Comparison of ENCODE assay signal across 18 cellular contexts in the genomic region with DNA sequence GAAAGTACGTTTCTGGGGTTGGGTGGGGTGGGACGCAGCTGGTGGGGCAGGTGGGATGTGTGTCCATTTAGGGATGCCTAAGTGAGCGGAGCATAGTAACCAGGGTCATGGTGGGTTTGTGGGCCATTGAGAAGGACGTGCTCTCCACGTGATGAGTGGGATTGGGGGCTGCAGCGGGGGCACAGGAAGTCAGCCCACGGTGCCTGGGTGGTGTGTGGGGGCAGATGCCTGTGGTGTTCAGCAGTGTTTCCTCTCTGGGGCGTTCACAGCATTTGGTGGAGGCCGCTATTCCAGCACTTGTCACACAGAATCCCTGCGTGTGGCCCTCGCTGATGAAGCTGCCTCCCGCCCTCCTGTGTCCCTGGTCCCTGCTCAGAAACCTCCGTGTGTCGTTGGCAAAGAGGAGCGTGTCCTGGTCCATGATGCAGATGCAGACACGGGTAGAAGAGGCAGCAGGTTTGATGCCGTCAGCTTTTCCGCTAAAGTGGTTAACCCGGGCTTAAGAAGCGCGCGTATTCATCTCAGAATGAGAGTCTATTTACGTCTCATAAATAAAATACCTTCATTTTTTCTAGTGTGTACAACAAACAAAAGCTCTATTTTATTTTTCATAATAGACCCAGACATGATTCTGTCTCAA.
"Had no signal": no experiment of that assay in that cellular context is flagged by ENCODE, and none has a peak within 500 bp of the region (broad histone marks: within the 10 kb centered on the region; RNA-seq: fewer than 3 reads in every experiment).

No MANE protein-coding gene starts in this region.

- H3K4me3 ChIP-seq: gastrocnemius medialis, lower lobe of right lung, transverse colon had no signal

- H3K27me3 ChIP-seq: neutrophil, transverse colon had no signal

- DNase-seq: activated B cell treated with CpG ODN at 0.5 μM for 24 hours; activated CD4-positive, alpha-beta T cell treated with anti-CD3 and anti-CD28 coated beads for 48 hours; activated gamma-delta T cell treated with Interleukin-2 at 50 U/mL for 16 hours; activated naive CD8-positive, alpha-beta T cell treated with anti-CD3 and anti-CD28 coated beads, Interleukin-2, amount 50 U/mL, for 24 hours; aorta; cerebellar nuclear complex; effector memory CD8-positive, alpha-beta T cell; gastrocnemius medialis; left cardiac atrium; lower lobe of right lung; midbrain; stimulated activated CD4-positive, alpha-beta T cell treated with anti-CD3 and anti-CD28 coated beads, Interleukin-2, amount 100 ng/mL, for 48 hours; stimulated activated naive CD4-positive, alpha-beta T cell; transverse colon had no signal

- H3K27ac ChIP-seq: epithelial cell of prostate, gastrocnemius medialis, lower lobe of right lung, neutrophil, transverse colon had no signal

- H3K4me1 ChIP-seq: gastrocnemius medialis, lower lobe of right lung, transverse colon had no signal

- H3K9me3 ChIP-seq: gastrocnemius medialis, lower lobe of right lung, neutrophil, transverse colon had no signal

- H3K36me3 ChIP-seq: gastrocnemius medialis, lower lobe of right lung, neutrophil, transverse colon had no signal

- H3K27me3 Mint-ChIP-seq: dendritic cell treated with granulocyte-macrophage colony-stimulating factor and Interleukin-4, amounts not matched to agents 40 ng/mL and 50 ng/mL, for 4 days had no signal

- H3K27ac Mint-ChIP-seq: activated B cell treated with CpG ODN at 0.5 μM for 24 hours; activated naive CD8-positive, alpha-beta T cell treated with anti-CD3 and anti-CD28 coated beads, Interleukin-2, amount 50 U/mL, for 24 hours; dendritic cell treated with granulocyte-macrophage colony-stimulating factor and Interleukin-4, amounts not matched to agents 40 ng/mL and 50 ng/mL, for 4 days; T-helper 2 cell treated with Interferon-gamma antibody and Interleukin-4, amounts not matched to agents 5 μg/mL and 100 μg/mL, for 36 hours had no signal

- H3K4me3 Mint-ChIP-seq: activated B cell treated with CpG ODN at 0.5 μM for 24 hours; activated naive CD8-positive, alpha-beta T cell treated with anti-CD3 and anti-CD28 coated beads, Interleukin-2, amount 50 U/mL, for 24 hours; dendritic cell treated with granulocyte-macrophage colony-stimulating factor and Interleukin-4, amounts not matched to agents 40 ng/mL and 50 ng/mL, for 4 days; effector memory CD8-positive, alpha-beta T cell; T-helper 2 cell treated with Interferon-gamma antibody and Interleukin-4, amounts not matched to agents 5 μg/mL and 100 μg/mL, for 36 hours had no signal

- H3K9me3 Mint-ChIP-seq: activated naive CD8-positive, alpha-beta T cell treated with anti-CD3 and anti-CD28 coated beads, Interleukin-2, amount 50 U/mL, for 24 hours; dendritic cell treated with granulocyte-macrophage colony-stimulating factor and Interleukin-4, amounts not matched to agents 40 ng/mL and 50 ng/mL, for 4 days; effector memory CD8-positive, alpha-beta T cell; T-helper 2 cell treated with Interferon-gamma antibody and Interleukin-4, amounts not matched to agents 5 μg/mL and 100 μg/mL, for 36 hours had no signal

- ATAC-seq: activated naive CD8-positive, alpha-beta T cell treated with anti-CD3 and anti-CD28 coated beads, Interleukin-2, amount 50 U/mL, for 24 hours; effector memory CD8-positive, alpha-beta T cell; gastrocnemius medialis; left cardiac atrium; lower lobe of right lung had no signal
